Comparison of ENCODE assay signal across 18 cellular contexts in the genomic region with DNA sequence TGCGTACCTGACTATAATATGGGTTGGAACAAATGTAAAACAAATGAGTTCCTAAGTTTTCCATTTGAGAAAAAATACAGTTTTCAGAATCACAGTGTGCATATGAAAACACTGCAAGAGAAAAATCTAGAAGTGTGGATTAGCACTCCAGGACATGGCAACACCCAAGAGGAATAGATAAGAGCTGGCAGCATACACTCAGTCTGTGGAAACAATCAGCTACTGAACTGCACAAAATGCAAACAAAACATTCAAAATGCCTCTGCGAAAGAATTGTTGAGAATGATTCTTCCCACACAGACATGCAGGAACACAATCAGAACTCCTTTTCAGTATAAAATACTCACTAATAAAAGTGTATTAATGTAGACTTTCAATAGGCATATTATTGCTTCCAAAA. TPM values are rescaled to one million over a fixed set of nuclear protein-coding genes. Genes with fewer than 3 reads are reported as not detected.
A peak's percentile ranks its signal among the peaks of the same experiment; 100 is the strongest.
DNase-seq lines count a peak whose midpoint lies in the region; ATAC-seq and TF ChIP-seq lines count a peak whose summit lies in the region.
"Had no signal": no experiment of that assay in that cellular context is flagged by ENCODE, and none has a peak within 500 bp of the region (broad histone marks: within the 10 kb centered on the region; RNA-seq: fewer than 3 reads in every experiment).

No MANE protein-coding gene starts in this region.

- no peaks in the 10 kb centered on the region for H3K27me3 Mint-ChIP-seq in GM23338 (ENCODE audit: insufficient read depth, low read depth, poor library complexity)
- H3K27me3 Mint-ChIP-seq: CD8-positive, alpha-beta memory T cell had no signal

- H3K4me1 ChIP-seq in GM23338 (ENCODE audit: insufficient read depth) = no peaks in the 10 kb centered on the region
- peaks cover 25 to 45% of the 10 kb centered on the region in 2 donors for H3K4me1 ChIP-seq in gastrocnemius medialis
- H3K4me1 ChIP-seq: SJCRH30 had no signal

- no peak overlapping the region for H2AFZ ChIP-seq in GM23338
- H2AFZ ChIP-seq: PC-9 had no signal

- no peak overlapping the region for H3K4me3 Mint-ChIP-seq in GM23338
- H3K4me3 Mint-ChIP-seq: CD8-positive, alpha-beta memory T cell; H9 had no signal

- no peaks in the 10 kb centered on the region for H3K79me2 ChIP-seq in GM23338 (replicated peaks; ENCODE audit: insufficient read depth)

- ATAC-seq in GM23338 = no peak
- no peak for ATAC-seq in gastrocnemius medialis
- no peak for ATAC-seq in GM18520 (IDR thresholded peaks at IDR 0.05; ENCODE audit: unreplicated experiment)

- in situ Hi-C loops in gastrocnemius medialis (cut with MboI; ENCODE audit: low sequenced_read_pairs in 4 of 4) = no loop called here

- H3K27me3 ChIP-seq in GM23338 (ENCODE audit: insufficient read depth) (no peaks in the 10 kb centered on the region), gastrocnemius medialis (no peaks in the 10 kb centered on the region)
- H3K27me3 ChIP-seq: SJCRH30 had no signal

- H3F3A ChIP-seq in GM23338 (replicated peaks; ENCODE audit: low read depth) = no peaks in the 10 kb centered on the region

- no peaks in the 10 kb centered on the region for H3K9me3 ChIP-seq in gastrocnemius medialis
- H3K9me3 ChIP-seq: SJCRH30 had no signal

- H4K20me1 ChIP-seq in GM23338 (replicated peaks; ENCODE audit: insufficient read depth) = no peaks in the 10 kb centered on the region

- no peaks in the 10 kb centered on the region; the same call in 2 of the 3 replicates for H3K36me3 Mint-ChIP-seq in GM23338 (ENCODE audit: low read depth)

- no peak for TF ChIP-seq POLR2A in gastrocnemius medialis (IDR thresholded peaks at IDR 0.05)

- H3K9me3 Mint-ChIP-seq in GM23338 = no peaks in the 10 kb centered on the region
- H3K9me3 Mint-ChIP-seq: CD8-positive, alpha-beta memory T cell; H9 had no signal

- H3K36me3 ChIP-seq in GM23338 (ENCODE audit: insufficient read depth) (no peaks in the 10 kb centered on the region), gastrocnemius medialis (no peaks in the 10 kb centered on the region)
- H3K36me3 ChIP-seq: SJCRH30 had no signal

- H3K9me2 ChIP-seq in GM23338 (ENCODE audit: insufficient read depth) = no peaks in the 10 kb centered on the region

- no peak overlapping the region for H3K27ac ChIP-seq in GM23338 (ENCODE audit: low read depth)
- H3K27ac ChIP-seq in caudate nucleus (ENCODE audit: low read depth, low read length) = peak overlapping the region; percentile 65
- H3K27ac ChIP-seq in gastrocnemius medialis = peak overlapping the region; percentile 30 to 50 (median 36)
- H3K27ac ChIP-seq: KMS-11, PC-9, RWPE1, SJCRH30 had no signal

- no peak overlapping the region for H3K4me2 ChIP-seq in GM23338
- H3K4me2 ChIP-seq: KMS-11, PC-9 had no signal

- H3K4me1 Mint-ChIP-seq in GM23338 = peaks cover 2% of the 10 kb centered on the region; the same call in 1 of the 3 replicates
- H3K4me1 Mint-ChIP-seq: H9 had no signal

- DNase-seq in GM23338 (ENCODE audit: low spot score) = no peak
- DNase-seq in caudate nucleus (lab: John Stamatoyannopoulos, UW) = peak in 2 of 61 donors; percentile 26 to 33
- DNase-seq in medulla oblongata (ENCODE audit: extremely low spot score) = peak; percentile 64
- DNase-seq in gastrocnemius medialis = no peak
- DNase-seq in activated naive CD4-positive, alpha-beta T cell treated with Interleukin-2 at 50 U/mL for 16 hours = no peak
- no peak for DNase-seq in D341Med (ENCODE audit: low spot score)
- DNase-seq: C1 segment of cervical spinal cord; CD8-positive, alpha-beta memory T cell; DMS79 treated with DMSO at 0.1 percent for 48 hours; H9; MV-4-11; NCI-H1694 treated with DMSO at 0.1 percent for 48 hours; NCI-H510A treated with DMSO at 0.1 percent for 48 hours; PC-9; SJCRH30 had no signal

- peak overlapping the region; percentile 36; the same call in 1 of the 2 replicates for H3K27ac Mint-ChIP-seq in GM23338
- H3K27ac Mint-ChIP-seq: CD8-positive, alpha-beta memory T cell; H9 had no signal

- TF ChIP-seq CTCF in GM23338 (conservative IDR thresholded peaks at IDR 0.05; ENCODE audit: low read depth in 2 of 2) (no peak), gastrocnemius medialis (IDR thresholded peaks at IDR 0.05 in 4 of 5, conservative IDR thresholded peaks at IDR 0.05 in 1 of 5) (no peak)

- H3K4me3 ChIP-seq in GM23338 = no peak overlapping the region
- no peak overlapping the region for H3K4me3 ChIP-seq in gastrocnemius medialis
- H3K4me3 ChIP-seq: PC-9, SJCRH30 had no signal

- intact Hi-C loops in gastrocnemius medialis (cut with DNase I; ENCODE audit: low total_unique reads) = no loop called here

TF ChIP-seq in GM23338, 12 proteins besides CTCF, POLR2A, EP300 and RAD21 (continues in another document):
- TF ChIP-seq EZH2phosphoT487 (IDR thresholded peaks at IDR 0.05; ENCODE audit: unreplicated experiment) (no peak), EZH2 (IDR thresholded peaks at IDR 0.05; ENCODE audit: low read depth, unreplicated experiment) (no peak), NANOG (IDR thresholded peaks at IDR 0.05; ENCODE audit: borderline replicate concordance) (no peak), POLR2AphosphoS5 (IDR thresholded peaks at IDR 0.05; ENCODE audit: low read depth) (no peak), ZNF114 (CRISPR knock-in tag; IDR thresholded peaks at IDR 0.05) (no peak), JUNB (IDR thresholded peaks at IDR 0.05; ENCODE audit: unreplicated experiment) (no peak), CREB1 (CRISPR knock-in tag; IDR thresholded peaks at IDR 0.05; ENCODE audit: low read depth) (no peak)
- TF ChIP-seq, protein P1, sequence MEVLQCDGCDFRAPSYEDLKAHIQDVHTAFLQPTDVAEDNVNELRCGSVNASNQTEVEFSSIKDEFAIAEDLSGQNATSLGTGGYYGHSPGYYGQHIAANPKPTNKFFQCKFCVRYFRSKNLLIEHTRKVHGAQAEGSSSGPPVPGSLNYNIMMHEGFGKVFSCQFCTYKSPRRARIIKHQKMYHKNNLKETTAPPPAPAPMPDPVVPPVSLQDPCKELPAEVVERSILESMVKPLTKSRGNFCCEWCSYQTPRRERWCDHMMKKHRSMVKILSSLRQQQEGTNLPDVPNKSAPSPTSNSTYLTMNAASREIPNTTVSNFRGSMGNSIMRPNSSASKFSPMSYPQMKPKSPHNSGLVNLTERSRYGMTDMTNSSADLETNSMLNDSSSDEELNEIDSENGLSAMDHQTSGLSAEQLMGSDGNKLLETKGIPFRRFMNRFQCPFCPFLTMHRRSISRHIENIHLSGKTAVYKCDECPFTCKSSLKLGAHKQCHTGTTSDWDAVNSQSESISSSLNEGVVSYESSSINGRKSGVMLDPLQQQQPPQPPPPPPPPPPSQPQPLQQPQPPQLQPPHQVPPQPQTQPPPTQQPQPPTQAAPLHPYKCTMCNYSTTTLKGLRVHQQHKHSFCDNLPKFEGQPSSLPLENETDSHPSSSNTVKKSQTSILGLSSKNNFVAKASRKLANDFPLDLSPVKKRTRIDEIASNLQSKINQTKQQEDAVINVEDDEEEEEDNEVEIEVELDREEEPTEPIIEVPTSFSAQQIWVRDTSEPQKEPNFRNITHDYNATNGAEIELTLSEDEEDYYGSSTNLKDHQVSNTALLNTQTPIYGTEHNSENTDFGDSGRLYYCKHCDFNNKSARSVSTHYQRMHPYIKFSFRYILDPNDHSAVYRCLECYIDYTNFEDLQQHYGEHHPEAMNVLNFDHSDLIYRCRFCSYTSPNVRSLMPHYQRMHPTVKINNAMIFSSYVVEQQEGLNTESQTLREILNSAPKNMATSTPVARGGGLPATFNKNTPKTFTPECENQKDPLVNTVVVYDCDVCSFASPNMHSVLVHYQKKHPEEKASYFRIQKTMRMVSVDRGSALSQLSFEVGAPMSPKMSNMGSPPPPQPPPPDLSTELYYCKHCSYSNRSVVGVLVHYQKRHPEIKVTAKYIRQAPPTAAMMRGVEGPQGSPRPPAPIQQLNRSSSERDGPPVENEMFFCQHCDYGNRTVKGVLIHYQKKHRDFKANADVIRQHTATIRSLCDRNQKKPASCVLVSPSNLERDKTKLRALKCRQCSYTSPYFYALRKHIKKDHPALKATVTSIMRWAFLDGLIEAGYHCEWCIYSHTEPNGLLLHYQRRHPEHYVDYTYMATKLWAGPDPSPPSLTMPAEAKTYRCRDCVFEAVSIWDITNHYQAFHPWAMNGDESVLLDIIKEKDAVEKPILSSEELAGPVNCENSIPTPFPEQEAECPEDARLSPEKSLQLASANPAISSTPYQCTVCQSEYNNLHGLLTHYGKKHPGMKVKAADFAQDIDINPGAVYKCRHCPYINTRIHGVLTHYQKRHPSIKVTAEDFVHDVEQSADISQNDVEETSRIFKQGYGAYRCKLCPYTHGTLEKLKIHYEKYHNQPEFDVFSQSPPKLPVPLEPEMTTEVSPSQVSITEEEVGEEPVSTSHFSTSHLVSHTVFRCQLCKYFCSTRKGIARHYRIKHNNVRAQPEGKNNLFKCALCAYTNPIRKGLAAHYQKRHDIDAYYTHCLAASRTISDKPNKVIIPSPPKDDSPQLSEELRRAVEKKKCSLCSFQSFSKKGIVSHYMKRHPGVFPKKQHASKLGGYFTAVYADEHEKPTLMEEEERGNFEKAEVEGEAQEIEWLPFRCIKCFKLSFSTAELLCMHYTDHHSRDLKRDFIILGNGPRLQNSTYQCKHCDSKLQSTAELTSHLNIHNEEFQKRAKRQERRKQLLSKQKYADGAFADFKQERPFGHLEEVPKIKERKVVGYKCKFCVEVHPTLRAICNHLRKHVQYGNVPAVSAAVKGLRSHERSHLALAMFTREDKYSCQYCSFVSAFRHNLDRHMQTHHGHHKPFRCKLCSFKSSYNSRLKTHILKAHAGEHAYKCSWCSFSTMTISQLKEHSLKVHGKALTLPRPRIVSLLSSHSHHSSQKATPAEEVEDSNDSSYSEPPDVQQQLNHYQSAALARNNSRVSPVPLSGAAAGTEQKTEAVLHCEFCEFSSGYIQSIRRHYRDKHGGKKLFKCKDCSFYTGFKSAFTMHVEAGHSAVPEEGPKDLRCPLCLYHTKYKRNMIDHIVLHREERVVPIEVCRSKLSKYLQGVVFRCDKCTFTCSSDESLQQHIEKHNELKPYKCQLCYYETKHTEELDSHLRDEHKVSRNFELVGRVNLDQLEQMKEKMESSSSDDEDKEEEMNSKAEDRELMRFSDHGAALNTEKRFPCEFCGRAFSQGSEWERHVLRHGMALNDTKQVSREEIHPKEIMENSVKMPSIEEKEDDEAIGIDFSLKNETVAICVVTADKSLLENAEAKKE (CRISPR knock-in tag; IDR thresholded peaks at IDR 0.05) = no peak
- TF ChIP-seq, protein P2, sequence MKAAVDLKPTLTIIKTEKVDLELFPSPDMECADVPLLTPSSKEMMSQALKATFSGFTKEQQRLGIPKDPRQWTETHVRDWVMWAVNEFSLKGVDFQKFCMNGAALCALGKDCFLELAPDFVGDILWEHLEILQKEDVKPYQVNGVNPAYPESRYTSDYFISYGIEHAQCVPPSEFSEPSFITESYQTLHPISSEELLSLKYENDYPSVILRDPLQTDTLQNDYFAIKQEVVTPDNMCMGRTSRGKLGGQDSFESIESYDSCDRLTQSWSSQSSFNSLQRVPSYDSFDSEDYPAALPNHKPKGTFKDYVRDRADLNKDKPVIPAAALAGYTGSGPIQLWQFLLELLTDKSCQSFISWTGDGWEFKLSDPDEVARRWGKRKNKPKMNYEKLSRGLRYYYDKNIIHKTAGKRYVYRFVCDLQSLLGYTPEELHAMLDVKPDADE (IDR thresholded peaks at IDR 0.05) = no peak

RNA-seq across cellular contexts. Expression of a gene that starts 39.9 kb away (rescaled TPM):
- total RNA-seq in GM23338 (2014; rRNA removed; shearing (Covaris generic)) = 28.7 and 66.3 TPM in 2 replicates
- polyA plus RNA-seq in GM23338 (2016; fragmentation: Nextera tagmentation; extraction: Ambion mirVana) = 6.8 and 6.9 TPM in 2 replicates
- 10 to 100 TPM; 23.8 to 74.2 (median 31.1) TPM for total RNA-seq in gastrocnemius medialis
- total RNA-seq: PC-9 had no signal
